ENCODE assay signal across 15 cellular contexts in the genomic region with DNA sequence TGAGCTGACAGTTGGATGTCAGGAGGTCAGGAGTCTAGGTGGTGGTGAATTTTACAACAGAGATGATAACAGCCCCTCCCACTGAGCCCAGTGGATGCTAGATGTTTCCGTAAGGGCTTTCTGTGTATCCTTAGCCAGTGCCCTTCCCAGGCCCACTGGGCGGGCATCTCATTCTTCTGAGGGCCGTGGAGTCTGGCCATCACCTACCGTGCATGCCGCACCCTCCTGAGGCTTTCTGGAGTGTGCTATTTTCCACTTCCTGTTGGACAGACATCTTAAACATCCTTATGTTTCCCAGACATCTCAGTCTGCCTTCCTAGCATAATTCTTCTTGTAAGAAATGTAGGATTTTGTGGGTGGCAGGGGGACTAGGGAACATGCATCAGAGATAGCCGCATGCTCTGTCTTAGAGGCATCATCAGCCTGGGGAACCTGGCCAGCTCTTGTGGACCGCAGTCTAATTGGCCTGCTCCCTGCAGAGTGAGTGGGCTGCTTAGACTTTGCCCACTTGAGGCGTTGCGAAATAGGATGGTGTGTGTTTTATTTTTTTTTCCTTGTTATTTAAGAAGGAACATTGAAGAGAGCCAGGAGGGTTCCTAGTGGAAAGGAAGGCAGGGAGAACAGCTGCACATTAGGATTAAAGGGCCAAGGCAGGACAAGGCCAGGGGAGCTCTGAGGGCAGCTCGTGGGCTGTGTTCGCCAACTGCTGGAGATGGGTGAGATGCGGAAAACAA.
A peak's percentile ranks its signal among the peaks of the same experiment; 100 is the strongest.
DNase-seq lines count a peak whose midpoint lies in the region; ATAC-seq, FAIRE-seq and TF ChIP-seq lines count a peak whose summit lies in the region.
"Had no signal": no experiment of that assay in that cellular context is flagged by ENCODE, and none has a peak within 500 bp of the region (broad histone marks: within the 10 kb centered on the region; RNA-seq: fewer than 3 reads in every experiment).

No MANE protein-coding gene starts in this region.

- peaks cover 26% of the 10 kb centered on the region for H3K9me1 ChIP-seq in IMR-90 (ENCODE audit: insufficient read depth, low read length)

- no peak overlapping the region for H3K4me2 ChIP-seq in A549
- H3K4me2 ChIP-seq in IMR-90 (ENCODE audit: low read depth, low read length), result no peak overlapping the region

- no peak overlapping the region for H2BK20ac ChIP-seq in IMR-90 (ENCODE audit: low read depth, low read length)

- peaks cover 95% of the 10 kb centered on the region for H3K4me1 Mint-ChIP-seq in chondrocyte (ENCODE audit: low read depth)
- peaks cover 15% of the 10 kb centered on the region for H3K4me1 Mint-ChIP-seq in Calu3 (ENCODE audit: low read depth, unreplicated experiment)

- H3K9ac ChIP-seq in IMR-90 (ENCODE audit: low read depth, low read length), result no peak overlapping the region

- no peak overlapping the region for H3K18ac ChIP-seq in IMR-90 (ENCODE audit: low read depth, low read length)

- TF ChIP-seq CTCF in A549 (IDR thresholded peaks at IDR 0.05) (no peak), IMR-90 (conservative IDR thresholded peaks at IDR 0.05; ENCODE audit: low read depth, low read length) (no peak), chondrocyte (IDR thresholded peaks at IDR 0.05) (peak; percentile 9), Calu3 (IDR thresholded peaks at IDR 0.05; ENCODE audit: unreplicated experiment) (no peak)

- peak overlapping the region; percentile 56; the same call in 1 of the 2 replicates for H2AK5ac ChIP-seq in IMR-90 (ENCODE audit: low read depth, low read length)

- CTCF ChIA-PET in A549 (lab: Yijun Ruan, JAX) (no interaction called here), IMR-90 (lab: Yijun Ruan, JAX) (no interaction called here), Calu3 (lab: Charles Lee) (no interaction called here)

- WGBS in A549 (ENCODE audit: missing lambda C conversion rate), result 70% methylated on average over 12 of the region's 12 CpGs
- WGBS in IMR-90 (ENCODE audit: extremely low coverage in 2 of 2, insufficient read length in 1 of 2), 2 experiments, result 80% methylated on average over 4 of the region's 12 CpGs; no CpG with 5 or more reads in 1 of the 2 experiments

- H3K9me3 Mint-ChIP-seq in chondrocyte (ENCODE audit: low read depth), result no peaks in the 10 kb centered on the region
- H3K9me3 Mint-ChIP-seq in Calu3 (ENCODE audit: low read depth, unreplicated experiment), result no peaks in the 10 kb centered on the region
- H3K9me3 Mint-ChIP-seq: activated naive CD8-positive, alpha-beta T cell treated with anti-CD3 and anti-CD28 coated beads, Interleukin-2, amount 10 ng/mL, durations not matched to agents 7 days and 5 days; T-helper 1 cell treated with Interleukin-12 subunit alpha and Interleukin-12 subunit beta and Interleukin-4 antibody, amounts not matched to agents 30 μg/mL and 1 μg/mL, for 36 hours had no signal

- dilution Hi-C loops in IMR-90 (cut with HindIII; ENCODE audit: low sequenced_read_pairs, unreplicated experiment), result no loop called here

- in situ Hi-C loops in IMR-90 (cut with MboI; ENCODE audit: low sequenced_read_pairs), result no loop called here

- H3K36me3 Mint-ChIP-seq in chondrocyte (ENCODE audit: low read depth) (no peaks in the 10 kb centered on the region), Calu3 (ENCODE audit: insufficient read depth, unreplicated experiment) (no peaks in the 10 kb centered on the region)
- H3K36me3 Mint-ChIP-seq: activated naive CD8-positive, alpha-beta T cell treated with anti-CD3 and anti-CD28 coated beads, Interleukin-2, amount 10 ng/mL, durations not matched to agents 7 days and 5 days had no signal

- H2BK5ac ChIP-seq in IMR-90 (ENCODE audit: low read depth, low read length, poor library complexity, severe bottlenecking), result no peak overlapping the region

- H4K20me1 ChIP-seq in IMR-90 (ENCODE audit: insufficient read depth, low read length), result peaks cover 71% of the 10 kb centered on the region

- H3K9me3 ChIP-seq in A549, result no peaks in the 10 kb centered on the region
- no peaks in the 10 kb centered on the region for H3K9me3 ChIP-seq in IMR-90 (ENCODE audit: control insufficient read depth, insufficient read depth, low read length)

- no peaks in the 10 kb centered on the region for H3K27me3 ChIP-seq in IMR-90 (ENCODE audit: control insufficient read depth, insufficient read depth, low read length)

- BruUV-seq in IMR-90 (replicated peaks; lab: Mats Ljungman, UMichigan) (no TSS peak), Calu3 (replicated peaks; lab: Mats Ljungman, UMichigan) (no TSS peak)

- FAIRE-seq in A549 (lab: Jason Lieb, UNC), result no peak

- no peak overlapping the region for H3K4ac ChIP-seq in IMR-90 (ENCODE audit: low read depth, low read length)

- ATAC-seq in A549, result no peak
- peak; percentile 47 for ATAC-seq in IMR-90 (ENCODE audit: low read depth)
- no peak for ATAC-seq in GM21367 (IDR thresholded peaks at IDR 0.05; ENCODE audit: unreplicated experiment)

- intact Hi-C loops in IMR-90 (cut with micrococcal nuclease) (loop anchor here (5.0 kb wide), 2 partner anchors 137 to 248 kb away; partner anchors contain the start of gene SH3RF3), Calu3 (cut with micrococcal nuclease; ENCODE audit: unreplicated experiment) (no loop called here)

- H3K4me3 Mint-ChIP-seq in chondrocyte (ENCODE audit: unreplicated experiment) (peak overlapping the region; percentile 1), Calu3 (ENCODE audit: low read depth, unreplicated experiment) (no peak overlapping the region)
- H3K4me3 Mint-ChIP-seq: activated naive CD8-positive, alpha-beta T cell treated with anti-CD3 and anti-CD28 coated beads, Interleukin-2, amount 10 ng/mL, durations not matched to agents 7 days and 5 days; B cell; T-helper 1 cell treated with Interleukin-12 subunit alpha and Interleukin-12 subunit beta and Interleukin-4 antibody, amounts not matched to agents 30 μg/mL and 1 μg/mL, for 36 hours had no signal

- no peaks in the 10 kb centered on the region for H3K27me3 Mint-ChIP-seq in chondrocyte (ENCODE audit: low read depth)
- H3K27me3 Mint-ChIP-seq in Calu3 (ENCODE audit: unreplicated experiment), result peaks cover 78% of the 10 kb centered on the region
- H3K27me3 Mint-ChIP-seq: activated naive CD8-positive, alpha-beta T cell treated with anti-CD3 and anti-CD28 coated beads, Interleukin-2, amount 10 ng/mL, durations not matched to agents 7 days and 5 days; B cell had no signal

- no peak overlapping the region for H3K23ac ChIP-seq in IMR-90 (ENCODE audit: low read depth, low read length)

- no peak overlapping the region for H2BK15ac ChIP-seq in IMR-90 (ENCODE audit: low read depth, low read length)

- H2AFZ ChIP-seq in IMR-90 (replicated peaks; ENCODE audit: low read length, poor library complexity), result no peak overlapping the region

- no peak overlapping the region for H4K91ac ChIP-seq in IMR-90 (ENCODE audit: insufficient read depth, low read depth, low read length)

- H4K5ac ChIP-seq in IMR-90 (ENCODE audit: low read depth, low read length), result no peak overlapping the region

- no peaks in the 10 kb centered on the region for H3K36me3 ChIP-seq in IMR-90 (ENCODE audit: control insufficient read depth, insufficient read depth, low read length)

- peak overlapping the region; percentile 4 for H2AK9ac ChIP-seq in IMR-90 (replicated peaks; ENCODE audit: low read depth, low read length, poor library complexity)

- DNase-seq in A549 (ENCODE audit: low read depth in 1 of 2, low spot score in 1 of 2) (no peak), IMR-90 (peak; percentile 75), chondrocyte (ENCODE audit: low spot score) (no peak), mesenteric fat pad (ENCODE audit: low spot score) (peak; percentile 77), D341Med (ENCODE audit: low spot score) (no peak), Calu3 (no peak), NCI-H748 treated with DMSO at 0.1 percent for 48 hours (lab: John Stamatoyannopoulos, UW) (no peak)
- DNase-seq: activated CD4-positive, alpha-beta T cell treated with anti-CD3 and anti-CD28 coated beads, Interleukin-2, amount 50 U/mL, for 48 hours; activated naive CD8-positive, alpha-beta T cell treated with anti-CD3 and anti-CD28 coated beads, Interleukin-2, amount 10 ng/mL, durations not matched to agents 7 days and 5 days; effector memory CD4-positive, alpha-beta T cell; GF-D8; trophoblast cell had no signal

- TF ChIP-seq EP300 in A549 (IDR thresholded peaks at IDR 0.05), result no peak

- TF ChIP-seq POLR2A in A549 (IDR thresholded peaks at IDR 0.05; ENCODE audit: low read length) (no peak), IMR-90 (IDR thresholded peaks at IDR 0.05; ENCODE audit: low read depth, low read length) (no peak)

- TF ChIP-seq RAD21 in A549 (conservative IDR thresholded peaks at IDR 0.05 in 1 of 2, IDR thresholded peaks at IDR 0.05 in 1 of 2) (no peak), IMR-90 (IDR thresholded peaks at IDR 0.05; ENCODE audit: low read length) (no peak)

- H3K4me3 ChIP-seq in A549, result no peak overlapping the region
- no peak overlapping the region for H3K4me3 ChIP-seq in IMR-90 (ENCODE audit: insufficient read depth, low read depth, low read length)

- POLR2A ChIA-PET in A549 (lab: Yijun Ruan, JAX), result no interaction called here
- POLR2A ChIA-PET in IMR-90 (lab: Charles Lee; ENCODE audit: unreplicated experiment), result no interaction called here

- H3K27ac ChIP-seq in A549 (no peak overlapping the region), IMR-90 (ENCODE audit: insufficient read depth, low read length) (no peak overlapping the region)

- no peak overlapping the region for H3K56ac ChIP-seq in IMR-90 (ENCODE audit: extremely low read depth, insufficient read depth, low read length)

- H3K14ac ChIP-seq in IMR-90 (replicated peaks; ENCODE audit: low read depth, low read length), result no peak overlapping the region

- H3K79me1 ChIP-seq in IMR-90 (ENCODE audit: low read depth in 1 of 2, low read length in 2 of 2), result peaks cover 35 to 85% of the 10 kb centered on the region in 2 experiments

- H4K8ac ChIP-seq in IMR-90 (ENCODE audit: low read depth in 2 of 2, low read length in 2 of 2), result no peak overlapping the region

- H3K4me1 ChIP-seq in A549 (no peaks in the 10 kb centered on the region), IMR-90 (ENCODE audit: control insufficient read depth, insufficient read depth, low read length) (peaks cover 14% of the 10 kb centered on the region; the same call in 1 of the 2 replicates)

- peak overlapping the region; percentile 86 for H3K27ac Mint-ChIP-seq in chondrocyte (ENCODE audit: unreplicated experiment)
- H3K27ac Mint-ChIP-seq in Calu3 (ENCODE audit: unreplicated experiment), result no peak overlapping the region
- H3K27ac Mint-ChIP-seq: activated naive CD8-positive, alpha-beta T cell treated with anti-CD3 and anti-CD28 coated beads, Interleukin-2, amount 10 ng/mL, durations not matched to agents 7 days and 5 days; B cell; T-helper 1 cell treated with Interleukin-12 subunit alpha and Interleukin-12 subunit beta and Interleukin-4 antibody, amounts not matched to agents 30 μg/mL and 1 μg/mL, for 36 hours had no signal

- H2BK120ac ChIP-seq in IMR-90 (ENCODE audit: low read depth, low read length), result no peak overlapping the region

TF ChIP-seq in IMR-90, 13 proteins besides CTCF, POLR2A, EP300 and RAD21 (continues in another document):
- TF ChIP-seq MXI1 (IDR thresholded peaks at IDR 0.05; ENCODE audit: borderline replicate concordance, low read depth, low read length) (no peak), CHD1 (IDR thresholded peaks at IDR 0.05; ENCODE audit: low read depth, low read length) (no peak), BHLHE40 (IDR thresholded peaks at IDR 0.05; ENCODE audit: low read depth, low read length) (no peak), MAFK (IDR thresholded peaks at IDR 0.05; ENCODE audit: low read depth, low read length) (no peak)

Comparison
In these comparisons a context has a peak if more than half of its experiments do, and no peak if none do; other contexts are left out.
1. DNase-seq: peak in IMR-90 (single experiment) and mesenteric fat pad (single experiment); none in A549 (0 of 2), chondrocyte (single experiment), D341Med (single experiment), Calu3 (single experiment) and NCI-H748 treated with DMSO at 0.1 percent for 48 hours (single experiment).